Comparison of ENCODE assay signal across 8 cellular contexts in the genomic region with DNA sequence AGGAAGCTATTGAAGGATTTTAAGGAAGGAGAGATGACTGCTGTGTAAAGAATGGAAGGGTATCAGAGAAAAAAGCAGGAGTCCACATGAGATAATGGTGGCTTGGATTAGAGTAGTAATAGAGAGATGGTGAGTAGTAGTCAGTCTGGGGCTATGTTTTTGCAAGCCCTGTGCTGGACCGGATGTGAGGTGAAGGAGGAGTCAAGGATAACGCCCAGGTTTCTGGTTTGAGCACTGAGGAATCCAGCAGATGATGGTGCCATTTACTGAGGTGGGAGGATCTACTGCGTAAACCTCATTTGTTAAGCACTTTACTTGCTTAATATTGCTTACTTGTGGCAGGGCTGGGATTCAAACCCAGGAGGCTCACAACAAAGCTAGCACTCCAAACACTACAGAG. TPM values are rescaled to one million over a fixed set of nuclear protein-coding genes. Genes with fewer than 3 reads are reported as not detected.
A peak's percentile ranks its signal among the peaks of the same experiment; 100 is the strongest.
DNase-seq lines count a peak whose midpoint lies in the region; ATAC-seq and TF ChIP-seq lines count a peak whose summit lies in the region.

No MANE protein-coding gene starts in this region.

- H3K36me3 ChIP-seq in heart left ventricle: peaks cover 0 to 32% (median 14%) of the 10 kb centered on the region in 9 donors
- H3K36me3 ChIP-seq in adipocyte (ENCODE audit: control insufficient read depth, insufficient read depth, low read length, severe bottlenecking): peaks cover 18% of the 10 kb centered on the region
- peaks cover 23% of the 10 kb centered on the region for H3K36me3 ChIP-seq in upper lobe of right lung

- no peak for TF ChIP-seq POLR2A in heart left ventricle (IDR thresholded peaks at IDR 0.05)

- intact Hi-C loops in heart left ventricle (cut with DNase I): loop anchor here in 1 of 10 donors (10.0 kb wide), 1 partner anchor 155 kb away; no protein-coding TSS in a partner anchor
- intact Hi-C loops in Right ventricle myocardium superior (cut with DNase I): no loop called here
- intact Hi-C loops in upper lobe of right lung (cut with DNase I): no loop called here
- intact Hi-C loops in head of caudate nucleus (cut with DNase I): no loop called here

- no peaks in the 10 kb centered on the region for H3K27me3 ChIP-seq in heart left ventricle
- no peaks in the 10 kb centered on the region for H3K27me3 ChIP-seq in adipocyte (replicated peaks; ENCODE audit: control insufficient read depth, insufficient read depth, low read length)
- no peaks in the 10 kb centered on the region for H3K27me3 ChIP-seq in upper lobe of right lung

- 67 to 74% (median 72%) methylated on average over 3 of the region's 3 CpGs for WGBS in heart left ventricle, 4 donors

- peak overlapping the region in 10 of 12 donors; percentile 62 to 99 (median 90) for H3K4me3 ChIP-seq in heart left ventricle
- peak overlapping the region; percentile 98 for H3K4me3 ChIP-seq in adipocyte (ENCODE audit: low read length)
- peak overlapping the region; percentile 84 for H3K4me3 ChIP-seq in upper lobe of right lung

- no peak for DNase-seq in heart left ventricle
- no peak for DNase-seq in Right ventricle myocardium superior
- DNase-seq in adipocyte (ENCODE audit: low read depth): no peak
- peak; percentile 20 for DNase-seq in kidney tubule cell (ENCODE audit: low spot score)
- DNase-seq in upper lobe of right lung: no peak
- DNase-seq in mesenteric fat pad (ENCODE audit: low spot score): no peak
- no peak for DNase-seq in GM10266 (ENCODE audit: extremely low spot score)
- DNase-seq in head of caudate nucleus: no peak

- H3K4me1 ChIP-seq in heart left ventricle (peaks cover 0 to 47% (median 26%) of the 10 kb centered on the region in 12 donors), adipocyte (ENCODE audit: control insufficient read depth, insufficient read depth, low read length) (peaks cover 35% of the 10 kb centered on the region), upper lobe of right lung (peaks cover 28% of the 10 kb centered on the region)

- H3K9ac ChIP-seq in adipocyte (ENCODE audit: low read length): peak overlapping the region; percentile 98

- H3K27ac ChIP-seq in heart left ventricle: peak overlapping the region in 4 of 12 donors; percentile 86 to 95 (median 90)
- no peak overlapping the region for H3K27ac ChIP-seq in upper lobe of right lung

- H3K9me3 ChIP-seq in heart left ventricle: no peaks in the 10 kb centered on the region
- no peaks in the 10 kb centered on the region for H3K9me3 ChIP-seq in adipocyte (ENCODE audit: control insufficient read depth, low read length)
- no peaks in the 10 kb centered on the region for H3K9me3 ChIP-seq in upper lobe of right lung

- no peak for TF ChIP-seq CTCF in heart left ventricle (IDR thresholded peaks at IDR 0.05)
- no peak for TF ChIP-seq CTCF in upper lobe of right lung (IDR thresholded peaks at IDR 0.05)
- no peak for TF ChIP-seq CTCF in GM10266 (IDR thresholded peaks at IDR 0.05; ENCODE audit: control insufficient read depth, insufficient read depth, low read depth, missing control alignments)

- ATAC-seq in heart left ventricle (no peak), Right ventricle myocardium superior (ENCODE audit: poor library complexity) (no peak), upper lobe of right lung (no peak)

RNA-seq across cellular contexts. Expression of a gene that starts 1.1 kb away (rescaled TPM):
- 1 to 10 TPM; 1.3 to 4.3 (median 2.6) TPM for total RNA-seq in heart left ventricle
- polyA plus RNA-seq in heart left ventricle: 1 to 10 TPM; 2.3 to 3.0 TPM
- 1.9 TPM for total RNA-seq in Right ventricle myocardium superior
- 4.0 TPM for total RNA-seq in upper lobe of right lung
- 4.7 TPM for total RNA-seq in mesenteric fat pad

RNA-seq across cellular contexts. Expression of a gene that starts 1.2 kb away (rescaled TPM):
- 10 to 100 TPM; 12.4 to 25.9 (median 17.5) TPM for total RNA-seq in heart left ventricle
- 10 to 100 TPM; 10.7 to 18.8 TPM for polyA plus RNA-seq in heart left ventricle
- total RNA-seq in Right ventricle myocardium superior: 13.8 TPM
- total RNA-seq in upper lobe of right lung: 33.7 TPM
- total RNA-seq in mesenteric fat pad: 30.6 TPM

RNA-seq across cellular contexts. Expression of a gene that starts 38.8 kb away (rescaled TPM):
- total RNA-seq in heart left ventricle (10 to 100 TPM in 1 of 9 donors, 1 to 10 TPM in 8; 3.5 to 14.7 (median 6.8) TPM), Right ventricle myocardium superior (2.9 TPM), upper lobe of right lung (18.9 TPM), mesenteric fat pad (13.1 TPM)
- 10 to 100 TPM in 1 of 2 donors, 1 to 10 TPM in 1; 1.5 to 22.1 TPM for polyA plus RNA-seq in heart left ventricle

RNA-seq across cellular contexts. Expression of a gene that starts 54.8 kb away (rescaled TPM):
- under 1 TPM in 8 of 9 donors, not detected in 1; 0.08 to 0.35 (median 0.13) TPM for total RNA-seq in heart left ventricle
- polyA plus RNA-seq in heart left ventricle: under 1 TPM; 0.04 to 0.08 TPM
- 0.08 TPM for total RNA-seq in Right ventricle myocardium superior
- total RNA-seq in upper lobe of right lung: 0.09 TPM
- total RNA-seq in mesenteric fat pad: not detected
